14 cellular contexts compared by ENCODE assay signal in the genomic region with DNA sequence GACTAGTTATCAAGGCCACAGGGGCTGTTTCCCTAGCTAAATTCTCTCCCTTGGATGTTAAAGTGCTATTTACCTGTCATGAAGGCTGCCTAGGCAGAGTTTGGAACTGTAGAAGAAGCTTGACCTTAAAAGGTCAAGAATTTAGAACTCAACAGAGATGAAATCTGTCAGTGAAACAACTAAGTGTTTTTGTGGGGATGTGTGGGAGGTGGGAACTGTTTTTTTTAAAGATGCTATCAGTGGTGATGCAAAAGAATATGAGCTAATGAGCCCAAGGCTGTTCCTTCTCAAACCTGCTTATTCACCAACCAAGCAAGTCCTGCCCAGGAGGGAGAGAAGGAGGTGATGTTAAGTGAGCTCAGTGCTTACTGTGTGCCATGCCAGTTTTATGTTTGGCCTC. TPM values are rescaled to one million over a fixed set of nuclear protein-coding genes. Genes with fewer than 3 reads are reported as not detected.
A peak's percentile ranks its signal among the peaks of the same experiment; 100 is the strongest.
DNase-seq lines count a peak whose midpoint lies in the region; ATAC-seq, FAIRE-seq and TF ChIP-seq lines count a peak whose summit lies in the region.
"Had no signal": no experiment of that assay in that cellular context is flagged by ENCODE, and none has a peak within 500 bp of the region (broad histone marks: within the 10 kb centered on the region; RNA-seq: fewer than 3 reads in every experiment).

No MANE protein-coding gene starts in this region.

- no peak overlapping the region for H2AFZ ChIP-seq in GM12878 (ENCODE audit: control insufficient read depth, low read depth, low read length)

- no peak overlapping the region for H3K4me3 ChIP-seq in GM12878
- H3K4me3 ChIP-seq: adrenal gland, Peyer's patch, tibial artery had no signal

- SMC1A ChIA-PET in GM12878 (lab: Charles Lee; ENCODE audit: uncharacterized antibody, unreplicated experiment): interaction anchor here (0.5 to 2.3 kb wide), 6 partner anchors 10 to 403 kb away, joined by 3 to 9 read pairs (median 4); no protein-coding TSS in a partner anchor

- TF ChIP-seq RAD21 in GM12878 (IDR thresholded peaks at IDR 0.05; ENCODE audit: insufficient read depth, low read depth, low read length): no peak

- no peak overlapping the region for H3K4me3 Mint-ChIP-seq in HFFc6
- H3K4me3 Mint-ChIP-seq: nephron had no signal

- H3K4me1 Mint-ChIP-seq in HFFc6 (ENCODE audit: low read depth): peaks cover 25% of the 10 kb centered on the region

- no peak overlapping the region for H3K9ac ChIP-seq in GM12878 (ENCODE audit: control insufficient read depth, insufficient read depth, low read length)

- H3K27me3 Mint-ChIP-seq in HFFc6 (ENCODE audit: insufficient read depth): no peaks in the 10 kb centered on the region; the same call in 1 of the 2 replicates

- no peaks in the 10 kb centered on the region for H4K20me1 ChIP-seq in GM12878 (ENCODE audit: control insufficient read depth, insufficient read depth)

- H3K36me3 ChIP-seq in GM12878 (ENCODE audit: control insufficient read depth in 2 of 2, insufficient read depth in 2 of 2, low read length in 1 of 2): no peaks in the 10 kb centered on the region
- H3K36me3 ChIP-seq: adrenal gland, Peyer's patch, tibial artery had no signal

- H3K79me2 ChIP-seq in GM12878 (ENCODE audit: control insufficient read depth, insufficient read depth, low read length): no peaks in the 10 kb centered on the region

- H3K27ac Mint-ChIP-seq in HFFc6: no peak overlapping the region; the same call in 1 of the 2 replicates

- H3K27me3 ChIP-seq in GM12878 (replicated peaks in 1 of 2; ENCODE audit: control insufficient read depth in 2 of 2, insufficient read depth in 2 of 2, low read length in 1 of 2): no peaks in the 10 kb centered on the region
- H3K27me3 ChIP-seq: adrenal gland, Peyer's patch, tibial artery had no signal

- H3K36me3 Mint-ChIP-seq in HFFc6 (ENCODE audit: low read depth): no peaks in the 10 kb centered on the region

- intact Hi-C loops in GM12878 (cut with micrococcal nuclease; ENCODE audit: unreplicated experiment): no loop called here

- POLR2A ChIA-PET in GM12878 (lab: Charles Lee): no interaction called here

- TF ChIP-seq EP300 in GM12878 (IDR thresholded peaks at IDR 0.05; ENCODE audit: borderline replicate concordance in 1 of 2, control insufficient read depth in 1 of 2, low read depth in 2 of 2, low read length in 2 of 2): no peak

- no peak for FAIRE-seq in GM12878 (lab: Jason Lieb, UNC)

- TF ChIP-seq POLR2A in GM12878 (IDR thresholded peaks at IDR 0.05; ENCODE audit: low read depth, low read length): no peak

- H3K4me1 ChIP-seq in GM12878 (ENCODE audit: control insufficient read depth, insufficient read depth, low read length): no peaks in the 10 kb centered on the region
- H3K4me1 ChIP-seq: adrenal gland, Peyer's patch, tibial artery had no signal

- H3K9me3 Mint-ChIP-seq in HFFc6: no peaks in the 10 kb centered on the region
- H3K9me3 Mint-ChIP-seq: nephron had no signal

- TF ChIP-seq CTCF in GM13976 (IDR thresholded peaks at IDR 0.05; ENCODE audit: borderline replicate concordance, control extremely low read depth, extremely low read depth, insufficient read depth, missing control alignments): no peak
- no peak for TF ChIP-seq CTCF in HFFc6 (IDR thresholded peaks at IDR 0.05)
- no peak for TF ChIP-seq CTCF in GM12878 (IDR thresholded peaks at IDR 0.05 in 2 of 3, conservative IDR thresholded peaks at IDR 0.05 in 1 of 3; ENCODE audit: control insufficient read depth in 2 of 3, extremely low read depth in 1 of 3, insufficient read depth in 1 of 3, low read depth in 3 of 3, low read length in 3 of 3)

- H3K9me3 ChIP-seq in GM12878 (replicated peaks; ENCODE audit: control insufficient read depth, insufficient read depth, low read length): no peaks in the 10 kb centered on the region
- H3K9me3 ChIP-seq: adrenal gland, Peyer's patch, tibial artery had no signal

- no peak overlapping the region for H3K27ac ChIP-seq in GM12878 (ENCODE audit: control insufficient read depth, insufficient read depth)
- H3K27ac ChIP-seq: adrenal gland, Peyer's patch, tibial artery had no signal

- in situ Hi-C loops in GM13976 (cut with MboI; ENCODE audit: low sequenced_read_pairs, unreplicated experiment): no loop called here
- in situ Hi-C loops in GM12878 (cut with MboI): no loop called here
- in situ Hi-C loops in G401 (cut with HindIII; ENCODE audit: low sequenced_read_pairs): no loop called here

- no peak overlapping the region for H3K4me2 ChIP-seq in GM12878 (ENCODE audit: control insufficient read depth, insufficient read depth)

- RAD21 ChIA-PET in GM12878 (lab: Charles Lee; ENCODE audit: unreplicated experiment): interaction anchor here (1.0 to 1.5 kb wide), 2 partner anchors 23 to 314 kb away, joined by 3 read pairs; no protein-coding TSS in a partner anchor

- peak; percentile 26 for DNase-seq in GM13976 (ENCODE audit: low spot score)
- DNase-seq in HFFc6: peak; percentile 46
- DNase-seq in GM12878 (ENCODE audit: low read depth, low spot score): no peak
- peak; percentile 38 for DNase-seq in kidney glomerular epithelial cell (lab: John Stamatoyannopoulos, UW)
- DNase-seq in NCI-H1436 treated with DMSO at 0.1 percent for 48 hours (lab: John Stamatoyannopoulos, UW): no peak
- no peak for DNase-seq in G401 (ENCODE audit: low spot score)
- no peak for DNase-seq in cerebellar cortex (ENCODE audit: low spot score)
- no peak for DNase-seq in NCI-H187 (lab: John Stamatoyannopoulos, UW)
- DNase-seq: adrenal gland, GDM1, Peyer's patch, T1000, tibial artery had no signal

- peak; percentile 44 for ATAC-seq in GM12878

- BruUV-seq in GM12878 (replicated peaks; lab: Mats Ljungman, UMichigan): no TSS peak

- CTCF ChIA-PET in GM12878 (lab: Yijun Ruan, JAX): interaction anchor here (0.7 to 1.1 kb wide), 2 partner anchors 25 to 1702 kb away, joined by 3 read pairs; no protein-coding TSS in a partner anchor

TF ChIP-seq in GM12878, 131 proteins besides CTCF, POLR2A, EP300 and RAD21:
- peak; percentile 58 for TF ChIP-seq ZNF384 (IDR thresholded peaks at IDR 0.05; ENCODE audit: borderline replicate concordance, low read depth, low read length)
- TF ChIP-seq YBX1 (IDR thresholded peaks at IDR 0.05): no peak
TF ChIP-seq in GM12878: peak in this region for 1.

RNA-seq across cellular contexts. Expression of gene POC1B, which starts 40.8 kb away (rescaled TPM):
- 10 to 100 TPM; 10.4 to 12.6 (median 11.1) TPM for total RNA-seq in HFFc6 (2021; fragmentation: NEBNext Ultra II Directional; extraction: Animal tissue kit (Norgen Biotek cat#: 25700))
- total RNA-seq in GM12878 (2013; cell fraction: nucleolus; rRNA removed): 57.1 and 57.4 TPM in 2 replicates
- total RNA-seq in GM12878 (2014; rRNA removed) (10.8 and 14.5 TPM in 2 replicates), GM12878 (2014; rRNA removed; fragmentation: Illumina TruSeq; extraction: Trizol) (11.6 and 16.9 TPM in 2 replicates), GM12878 (2021) (8.6 and 11.1 TPM in 2 replicates)
- 4.0 TPM for polyA plus RNA-seq in GM12878 (2011; ENCODE audit: low read depth)
- polyA plus RNA-seq in GM12878 (2011; rRNA removed) (16.7 and 26.5 TPM in 2 replicates), GM12878 (2014; fragmentation: Illumina TruSeq; extraction: Trizol) (12.6 and 16.6 TPM in 2 replicates), GM12878 (2014; fragmentation: Nextera tagmentation; extraction: Ambion mirVana) (1 to 10 TPM; 4.4 to 6.3 TPM), GM12878 (2014; rRNA removed) (5.8 and 9.0 TPM in 2 replicates), GM12878 (2016; fragmentation: Nextera tagmentation; extraction: Ambion mirVana) (10 to 100 TPM; 17.4 to 17.8 TPM)
- 6.8 and 7.1 TPM in 2 replicates for polyA plus RNA-seq in GM12878 (2011; cell fraction: cytosol; rRNA removed)
- polyA plus RNA-seq in GM12878 (2011; cell fraction: nucleus; rRNA removed): 8.1 and 10.5 TPM in 2 replicates
- 8.7 and 11.3 TPM in 2 replicates for polyA plus RNA-seq in GM12878 (2012)
- 23.5 and 30.6 TPM in 2 replicates for polyA minus RNA-seq in GM12878 (2011; rRNA and poly(A)+ RNA removed)
- 4.7 and 8.3 TPM in 2 replicates for polyA minus RNA-seq in GM12878 (2011; cell fraction: cytosol; rRNA and poly(A)+ RNA removed)
- 16.4 and 21.6 TPM in 2 replicates for polyA minus RNA-seq in GM12878 (2011; cell fraction: nucleus; rRNA and poly(A)+ RNA removed)
- total RNA-seq in G401 (2014; rRNA removed; shearing (Covaris generic)): 58.7 and 72.0 TPM in 2 replicates

RNA-seq across cellular contexts. Expression of gene GALNT4, which starts 42.0 kb away (rescaled TPM):
- 1 to 10 TPM; 6.9 to 8.1 (median 7.4) TPM for total RNA-seq in HFFc6 (2021; fragmentation: NEBNext Ultra II Directional; extraction: Animal tissue kit (Norgen Biotek cat#: 25700))
- 11.8 and 11.9 TPM in 2 replicates for total RNA-seq in GM12878 (2013; cell fraction: nucleolus; rRNA removed)
- total RNA-seq in GM12878 (2014; rRNA removed) (1.6 and 3.0 TPM in 2 replicates), GM12878 (2014; rRNA removed; fragmentation: Illumina TruSeq; extraction: Trizol) (1.9 and 2.7 TPM in 2 replicates), GM12878 (2021) (2.6 TPM in 2 replicates)
- 0.68 TPM for polyA plus RNA-seq in GM12878 (2011; ENCODE audit: low read depth)
- polyA plus RNA-seq in GM12878 (2011; rRNA removed) (1.7 and 2.2 TPM in 2 replicates), GM12878 (2014; fragmentation: Illumina TruSeq; extraction: Trizol) (1.8 and 1.9 TPM in 2 replicates), GM12878 (2014; fragmentation: Nextera tagmentation; extraction: Ambion mirVana) (1 to 10 TPM in 1 of 2 experiments, under 1 TPM in 1; 0.90 to 1.1 TPM), GM12878 (2014; rRNA removed) (1.3 and 1.4 TPM in 2 replicates), GM12878 (2016; fragmentation: Nextera tagmentation; extraction: Ambion mirVana) (1 to 10 TPM; 2.3 to 2.9 TPM)
- polyA plus RNA-seq in GM12878 (2011; cell fraction: cytosol; rRNA removed): 0.43 and 0.66 TPM in 2 replicates
- 0.78 and 0.91 TPM in 2 replicates for polyA plus RNA-seq in GM12878 (2011; cell fraction: nucleus; rRNA removed)
- polyA plus RNA-seq in GM12878 (2012): 1.5 and 1.6 TPM in 2 replicates
- polyA minus RNA-seq in GM12878 (2011; rRNA and poly(A)+ RNA removed): 1.4 and 1.9 TPM in 2 replicates
- polyA minus RNA-seq in GM12878 (2011; cell fraction: cytosol; rRNA and poly(A)+ RNA removed): 0.62 TPM in 1 of 2 replicates, not detected in the other
- 2.7 and 4.2 TPM in 2 replicates for polyA minus RNA-seq in GM12878 (2011; cell fraction: nucleus; rRNA and poly(A)+ RNA removed)
- total RNA-seq in G401 (2014; rRNA removed; shearing (Covaris generic)): 18.1 and 23.3 TPM in 2 replicates

Comparison
In these comparisons a context has a peak if more than half of its experiments do, and no peak if none do; other contexts are left out.
1. DNase-seq: peak in GM13976 (single experiment), HFFc6 (single experiment) and kidney glomerular epithelial cell (single experiment); none in GM12878 (single experiment), NCI-H1436 treated with DMSO at 0.1 percent for 48 hours (single experiment), G401 (single experiment), cerebellar cortex (single experiment) and NCI-H187 (0 of 2).